8 cellular contexts compared by ENCODE assay signal in the genomic region with DNA sequence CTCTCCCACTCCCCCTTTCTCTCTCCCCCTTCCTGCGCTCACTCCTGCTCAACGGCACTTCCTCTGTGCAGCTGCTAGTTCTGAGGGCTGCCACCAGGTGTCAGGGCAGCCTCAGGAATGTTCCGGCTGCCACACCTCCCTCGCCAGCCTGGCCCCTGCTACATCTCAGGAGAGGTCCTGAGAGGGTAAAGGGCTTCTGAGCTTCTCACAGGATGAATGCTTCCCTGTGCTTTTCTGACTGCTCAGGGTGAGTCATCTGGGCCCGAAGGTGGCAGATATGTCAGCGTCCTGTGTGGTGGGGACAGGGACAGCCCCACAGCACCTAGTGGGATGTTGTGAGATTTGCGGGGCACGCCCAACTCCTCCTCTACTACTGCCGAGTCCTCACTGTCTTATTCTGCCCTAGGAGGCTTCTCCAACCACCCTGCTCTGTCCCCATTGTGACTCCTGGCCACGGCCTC. TPM values are rescaled to one million over a fixed set of nuclear protein-coding genes. Genes with fewer than 3 reads are reported as not detected.
A peak's percentile ranks its signal among the peaks of the same experiment; 100 is the strongest.
DNase-seq lines count a peak whose midpoint lies in the region; ATAC-seq and TF ChIP-seq lines count a peak whose summit lies in the region.

No MANE protein-coding gene starts in this region.

- H3K36me3 ChIP-seq in right lobe of liver, result peaks cover 0 to 17% (median under 1%) of the 10 kb centered on the region in 4 donors

- H3K9me3 ChIP-seq in right lobe of liver, result no peaks in the 10 kb centered on the region

- no peak overlapping the region for H3K27ac ChIP-seq in right lobe of liver

- intact Hi-C loops in right lobe of liver (cut with DNase I), result no loop called here

- H3K4me3 ChIP-seq in right lobe of liver, result no peak overlapping the region

- H3K27me3 ChIP-seq in right lobe of liver, result no peaks in the 10 kb centered on the region

- TF ChIP-seq CTCF in right lobe of liver (IDR thresholded peaks at IDR 0.05), result peak; percentile 67 to 80 (median 72)

- ATAC-seq in GM19035 (IDR thresholded peaks at IDR 0.05; ENCODE audit: unreplicated experiment) (peak; percentile 89), HG03139 (IDR thresholded peaks at IDR 0.05; ENCODE audit: unreplicated experiment) (peak; percentile 92), right lobe of liver (peak; percentile 88 to 97 (median 93))

- 3% methylated on average over 4 of the region's 10 CpGs for WGBS in right lobe of liver (ENCODE audit: insufficient coverage, low coverage, low lambda C conversion rate, missing lambda C conversion rate)

- TF ChIP-seq POLR2A in right lobe of liver (IDR thresholded peaks at IDR 0.05), result no peak

- no peaks in the 10 kb centered on the region for H3K4me1 ChIP-seq in right lobe of liver

- DNase-seq in CD1c-positive myeloid dendritic cell (ENCODE audit: extremely low spot score) (peak; percentile 69), NCI-H2196 treated with DMSO at 0.1 percent for 48 hours (lab: John Stamatoyannopoulos, UW; ENCODE audit: unreplicated experiment) (peak; percentile 36), cerebellar cortex (ENCODE audit: low spot score) (peak; percentile 63), right lobe of liver (peak in 2 of 3 donors; percentile 64 to 65)
- DNase-seq in activated CD4-positive, alpha-beta T cell treated with anti-CD3 and anti-CD28 coated beads for 24 hours (ENCODE audit: low read depth in 2 of 2), result peak; percentile 72 to 75
- peak; percentile 39 for DNase-seq in stimulated activated CD8-positive, alpha-beta memory T cell treated with anti-CD3 and anti-CD28 coated beads, Interleukin-12 subunit alpha, Interleukin-12 subunit beta, amount 100 ng/mL, for 4 hours (ENCODE audit: low read depth)

RNA-seq across cellular contexts. Expression of a gene that starts 49.0 kb away (rescaled TPM):
- total RNA-seq in right lobe of liver, result 10 to 100 TPM in 4 of 6 experiments, 1 to 10 TPM in 2; 8.9 to 22.3 (median 17.5) TPM

RNA-seq across cellular contexts. Expression of a gene that starts 55.2 kb away (rescaled TPM):
- under 1 TPM in 3 of 6 experiments, not detected in 3; 0.04 to 0.09 (median 0.05) TPM for total RNA-seq in right lobe of liver
